Comparison of ENCODE assay signal across 20 cellular contexts in the genomic region with DNA sequence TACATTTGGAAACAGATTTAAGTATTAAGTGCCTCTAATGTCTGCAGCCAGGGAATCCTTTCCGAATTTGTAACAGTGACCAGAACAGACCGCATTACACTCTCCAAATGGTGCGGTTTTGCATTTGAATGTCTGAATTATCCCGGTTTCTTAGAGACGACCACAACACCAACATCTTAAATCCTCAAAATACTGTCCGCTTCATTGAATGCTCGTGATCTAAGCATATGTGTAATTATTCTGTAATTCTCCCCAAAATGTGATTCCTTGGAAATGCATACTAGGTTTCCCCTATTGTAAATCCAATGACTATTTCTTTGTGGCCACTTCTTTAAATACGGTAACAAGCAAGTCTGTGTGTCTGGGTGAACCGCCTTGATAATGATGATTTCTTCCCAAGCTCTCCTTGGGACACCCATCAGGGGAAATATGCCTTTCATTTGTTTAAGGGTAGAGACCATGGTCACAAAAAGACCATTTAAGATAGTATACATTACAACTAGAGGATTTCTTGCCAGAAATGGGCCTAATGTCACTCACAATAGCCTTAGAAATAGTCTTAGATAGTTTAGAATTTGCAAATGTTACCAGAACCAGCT.
DNase-seq lines count a peak whose midpoint lies in the region; ATAC-seq and TF ChIP-seq lines count a peak whose summit lies in the region.
"Had no signal": no experiment of that assay in that cellular context is flagged by ENCODE, and none has a peak within 500 bp of the region (broad histone marks: within the 10 kb centered on the region; RNA-seq: fewer than 3 reads in every experiment).

No MANE protein-coding gene starts in this region.

- WGBS in HUES64: 14% methylated on average over 7 of the region's 9 CpGs

- no peaks in the 10 kb centered on the region for H3K9me2 ChIP-seq in GM23338 (ENCODE audit: insufficient read depth)

- DNase-seq in GM23338 (ENCODE audit: low spot score) (peak; percentile 66), astrocyte of the hippocampus (ENCODE audit: low read depth, low spot score) (peak; percentile 66), COLO829 (ENCODE audit: low spot score) (no peak), osteocyte (ENCODE audit: extremely low spot score, unreplicated experiment) (no peak)
- no peak for DNase-seq in activated T-helper 2 cell treated with anti-CD3 and anti-CD28 coated beads, Interferon-gamma antibody, Interleukin-2, Interleukin-4, amounts not matched to agents 10 μg/mL and 5 μg/mL and 100 μg/mL, durations not matched to agents 14 hours and 24 hours and 36 hours (ENCODE audit: low spot score)
- DNase-seq: 8988T; CD8-positive, alpha-beta T cell; Karpas-422; NCI-H187 treated with DMSO at 0.1 percent for 48 hours; NCI-H2107; NCI-H774; NK-92 treated with Interleukin-12 subunit alpha and Interleukin-12 subunit beta, amount 100 ng/mL, for 24 hours; SIG-M5 had no signal

- H4K20me1 ChIP-seq in GM23338 (replicated peaks; ENCODE audit: insufficient read depth): no peaks in the 10 kb centered on the region
- H4K20me1 ChIP-seq: BLaER1 treated with 17β-estradiol and CSF1 and Interleukin-3, amounts not matched to agents 10 nM and 100 nM had no signal

- no peaks in the 10 kb centered on the region for H3F3A ChIP-seq in GM23338 (replicated peaks; ENCODE audit: low read depth)

- peaks cover 32% of the 10 kb centered on the region for H3K4me1 Mint-ChIP-seq in GM23338
- no peaks in the 10 kb centered on the region for H3K4me1 Mint-ChIP-seq in osteocyte (ENCODE audit: unreplicated experiment)
- H3K4me1 Mint-ChIP-seq in activated T-helper 2 cell treated with anti-CD3 and anti-CD28 coated beads, Interferon-gamma antibody, Interleukin-2, Interleukin-4, amounts not matched to agents 10 μg/mL and 5 μg/mL and 100 μg/mL, durations not matched to agents 14 hours and 24 hours and 36 hours (ENCODE audit: low read depth): no peaks in the 10 kb centered on the region

- H3K4me1 ChIP-seq in GM23338 (ENCODE audit: insufficient read depth) (peaks cover 39% of the 10 kb centered on the region), HUES64 (ENCODE audit: insufficient read depth, low read length) (peaks cover 42% of the 10 kb centered on the region), iPS-20b (ENCODE audit: insufficient read depth, low read length) (peaks cover 21% of the 10 kb centered on the region; the same call in 1 of the 2 replicates)
- H3K4me1 ChIP-seq: BLaER1 treated with 17β-estradiol and CSF1 and Interleukin-3, amounts not matched to agents 10 nM and 100 nM had no signal

- H3K27ac Mint-ChIP-seq in GM23338 (no peak overlapping the region), osteocyte (ENCODE audit: unreplicated experiment) (no peak overlapping the region)
- no peak overlapping the region for H3K27ac Mint-ChIP-seq in activated T-helper 2 cell treated with anti-CD3 and anti-CD28 coated beads, Interferon-gamma antibody, Interleukin-2, Interleukin-4, amounts not matched to agents 10 μg/mL and 5 μg/mL and 100 μg/mL, durations not matched to agents 14 hours and 24 hours and 36 hours
- H3K27ac Mint-ChIP-seq: CD8-positive, alpha-beta T cell had no signal

- H3K4me3 Mint-ChIP-seq in GM23338 (peak overlapping the region; percentile 38), osteocyte (ENCODE audit: unreplicated experiment) (no peak overlapping the region)
- no peak overlapping the region for H3K4me3 Mint-ChIP-seq in activated T-helper 2 cell treated with anti-CD3 and anti-CD28 coated beads, Interferon-gamma antibody, Interleukin-2, Interleukin-4, amounts not matched to agents 10 μg/mL and 5 μg/mL and 100 μg/mL, durations not matched to agents 14 hours and 24 hours and 36 hours (ENCODE audit: low read depth)
- H3K4me3 Mint-ChIP-seq: CD8-positive, alpha-beta T cell had no signal

- H3K79me2 ChIP-seq in GM23338 (replicated peaks; ENCODE audit: insufficient read depth): no peaks in the 10 kb centered on the region

- H3K27me3 Mint-ChIP-seq in GM23338 (ENCODE audit: insufficient read depth, low read depth, poor library complexity) (peaks cover 6% of the 10 kb centered on the region), osteocyte (ENCODE audit: unreplicated experiment) (peaks cover 55% of the 10 kb centered on the region)
- peaks cover 7% of the 10 kb centered on the region for H3K27me3 Mint-ChIP-seq in activated T-helper 2 cell treated with anti-CD3 and anti-CD28 coated beads, Interferon-gamma antibody, Interleukin-2, Interleukin-4, amounts not matched to agents 10 μg/mL and 5 μg/mL and 100 μg/mL, durations not matched to agents 14 hours and 24 hours and 36 hours (ENCODE audit: low read depth)

- H3K36me3 ChIP-seq in GM23338 (ENCODE audit: insufficient read depth) (no peaks in the 10 kb centered on the region), HUES64 (ENCODE audit: insufficient read depth, low read length) (no peaks in the 10 kb centered on the region), iPS-20b (ENCODE audit: insufficient read depth, low read depth, low read length) (no peaks in the 10 kb centered on the region)
- H3K36me3 ChIP-seq: BLaER1 treated with 17β-estradiol and CSF1 and Interleukin-3, amounts not matched to agents 10 nM and 100 nM had no signal

- H3K9me3 Mint-ChIP-seq in GM23338 (no peaks in the 10 kb centered on the region), osteocyte (ENCODE audit: unreplicated experiment) (no peaks in the 10 kb centered on the region)
- no peaks in the 10 kb centered on the region for H3K9me3 Mint-ChIP-seq in activated T-helper 2 cell treated with anti-CD3 and anti-CD28 coated beads, Interferon-gamma antibody, Interleukin-2, Interleukin-4, amounts not matched to agents 10 μg/mL and 5 μg/mL and 100 μg/mL, durations not matched to agents 14 hours and 24 hours and 36 hours

- H3K4me3 ChIP-seq in GM23338 (peak overlapping the region; percentile 17; the same call in 1 of the 2 replicates), HUES64 (ENCODE audit: low read length) (0 out of 2 replicates have a peak overlapping the region, but pooled peaks have one; percentile 1), iPS-20b (ENCODE audit: low read length) (peak overlapping the region; percentile 57)
- H3K4me3 ChIP-seq: BLaER1 treated with 17β-estradiol and CSF1 and Interleukin-3, amounts not matched to agents 10 nM and 100 nM had no signal

- no peak overlapping the region for H3K27ac ChIP-seq in GM23338 (ENCODE audit: low read depth)
- H3K27ac ChIP-seq in HUES64 (ENCODE audit: low read depth, low read length): no peak overlapping the region; the same call in 1 of the 2 replicates
- no peak overlapping the region for H3K27ac ChIP-seq in iPS-20b (ENCODE audit: low read length)
- H3K27ac ChIP-seq: BLaER1 treated with 17β-estradiol and CSF1 and Interleukin-3, amounts not matched to agents 10 nM and 100 nM had no signal

- no peaks in the 10 kb centered on the region for H3K9me3 ChIP-seq in HUES64 (ENCODE audit: insufficient read depth, low read depth, low read length)
- no peaks in the 10 kb centered on the region for H3K9me3 ChIP-seq in iPS-20b (ENCODE audit: insufficient read depth, low read depth, low read length)

- TF ChIP-seq CTCF in GM23338 (conservative IDR thresholded peaks at IDR 0.05; ENCODE audit: low read depth in 2 of 2) (no peak), osteocyte (IDR thresholded peaks at IDR 0.05) (no peak)

- H3K27me3 ChIP-seq in GM23338 (ENCODE audit: insufficient read depth): peaks cover 32% of the 10 kb centered on the region
- H3K27me3 ChIP-seq in HUES64 (ENCODE audit: insufficient read depth, low read length): peaks cover 42% of the 10 kb centered on the region
- peaks cover 65% of the 10 kb centered on the region; the same call in 1 of the 2 replicates for H3K27me3 ChIP-seq in iPS-20b (ENCODE audit: insufficient read depth, low read length)
- H3K27me3 ChIP-seq: BLaER1 treated with 17β-estradiol and CSF1 and Interleukin-3, amounts not matched to agents 10 nM and 100 nM had no signal

- H3K4me2 ChIP-seq in GM23338: peak overlapping the region; percentile 58
- H3K4me2 ChIP-seq: BLaER1 treated with 17β-estradiol and CSF1 and Interleukin-3, amounts not matched to agents 10 nM and 100 nM had no signal

- ATAC-seq in GM23338: peak; percentile 70
- no peak for ATAC-seq in HG02973 (IDR thresholded peaks at IDR 0.05; ENCODE audit: unreplicated experiment)
- ATAC-seq: CD8-positive, alpha-beta T cell; HCT116; Panc1; SK-N-SH treated with all-trans-retinoic acid at 6 μM for 48 hours had no signal

- H3K36me3 Mint-ChIP-seq in GM23338 (ENCODE audit: low read depth) (no peaks in the 10 kb centered on the region), osteocyte (ENCODE audit: unreplicated experiment) (no peaks in the 10 kb centered on the region)
- H3K36me3 Mint-ChIP-seq in activated T-helper 2 cell treated with anti-CD3 and anti-CD28 coated beads, Interferon-gamma antibody, Interleukin-2, Interleukin-4, amounts not matched to agents 10 μg/mL and 5 μg/mL and 100 μg/mL, durations not matched to agents 14 hours and 24 hours and 36 hours (ENCODE audit: low read depth): no peaks in the 10 kb centered on the region
- H3K36me3 Mint-ChIP-seq: CD8-positive, alpha-beta T cell had no signal

- H3K9ac ChIP-seq in HUES64 (ENCODE audit: low read depth, low read length) (no peak overlapping the region), iPS-20b (ENCODE audit: low read depth, low read length) (0 out of 2 replicates have a peak overlapping the region, but pooled peaks have one; percentile 25)
- H3K9ac ChIP-seq: BLaER1 treated with 17β-estradiol and CSF1 and Interleukin-3, amounts not matched to agents 10 nM and 100 nM had no signal

- H2AFZ ChIP-seq in GM23338: no peak overlapping the region

- intact Hi-C loops in activated T-helper 2 cell treated with anti-CD3 and anti-CD28 coated beads, Interferon-gamma antibody, Interleukin-2, Interleukin-4, amounts not matched to agents 10 μg/mL and 5 μg/mL and 100 μg/mL, durations not matched to agents 14 hours and 24 hours and 36 hours (cut with micrococcal nuclease): no loop called here

Comparison
In these comparisons a context has a peak if more than half of its experiments do, and no peak if none do; other contexts are left out.
1. DNase-seq: peak in GM23338 (single experiment) and astrocyte of the hippocampus (single experiment); none in COLO829 (single experiment), osteocyte (single experiment) and activated T-helper 2 cell treated with anti-CD3 and anti-CD28 coated beads, Interferon-gamma antibody, Interleukin-2, Interleukin-4, amounts not matched to agents 10 μg/mL and 5 μg/mL and 100 μg/mL, durations not matched to agents 14 hours and 24 hours and 36 hours (single experiment).
2. H3K4me3 ChIP-seq: peak in every context shown above with its lines; median percentile 57 in iPS-20b; 17 in GM23338; 1 in HUES64.